Comparison of ENCODE assay signal across 26 cellular contexts in the genomic region with DNA sequence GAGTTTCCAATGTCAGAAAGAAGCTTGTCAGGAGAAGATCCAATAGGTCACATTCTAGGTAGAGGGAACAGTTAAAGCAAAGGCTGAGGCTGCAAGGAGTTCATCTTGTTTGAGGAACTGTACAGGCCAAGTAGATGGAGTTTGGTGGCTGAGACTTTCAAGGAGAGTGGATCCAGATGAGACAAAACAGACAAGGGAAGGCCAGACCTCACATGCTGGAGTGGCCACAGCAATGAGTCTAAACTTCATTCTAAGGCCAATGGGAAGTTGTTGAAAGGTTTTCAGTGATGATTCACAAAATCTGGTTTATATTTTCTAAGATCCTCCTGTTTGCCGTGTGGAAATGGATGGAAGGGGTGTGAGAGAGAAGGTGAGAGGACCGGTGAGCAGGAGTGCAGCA. TPM values are rescaled to one million over a fixed set of nuclear protein-coding genes. Genes with fewer than 3 reads are reported as not detected.
DNase-seq lines count a peak whose midpoint lies in the region; ATAC-seq, FAIRE-seq and TF ChIP-seq lines count a peak whose summit lies in the region.
"Had no signal": no experiment of that assay in that cellular context is flagged by ENCODE, and none has a peak within 500 bp of the region (broad histone marks: within the 10 kb centered on the region; RNA-seq: fewer than 3 reads in every experiment).

No MANE protein-coding gene starts in this region.

- H3K27ac ChIP-seq in K562 (ENCODE audit: extremely low read depth, low read depth, low read length): no peak overlapping the region
- H3K27ac ChIP-seq: A549; BLaER1 treated with 17β-estradiol and CSF1 and Interleukin-3, amounts not matched to agents 10 nM and 100 nM; GM23248 had no signal

- H3K4me3 Mint-ChIP-seq in activated T-cell treated with anti-CD3 and anti-CD28 coated beads, Interleukin-2, amount 50 U/mL, for 72 hours: no peak overlapping the region
- H3K4me3 Mint-ChIP-seq: CD14-positive monocyte; CD4-positive, alpha-beta T cell; CD8-positive, alpha-beta memory T cell had no signal

- FAIRE-seq in K562 (lab: Jason Lieb, UNC): no peak
- FAIRE-seq in GM12892 (lab: Jason Lieb, UNC): no peak
- FAIRE-seq: A549, D721Med, GM12891, H1 had no signal

- H3K9ac ChIP-seq in K562 (ENCODE audit: insufficient read depth in 1 of 2, low read depth in 2 of 2, low read length in 2 of 2): no peak overlapping the region
- H3K9ac ChIP-seq: BLaER1 treated with 17β-estradiol and CSF1 and Interleukin-3, amounts not matched to agents 10 nM and 100 nM; GM23248 had no signal

- CTCF ChIA-PET in K562 (lab: Yijun Ruan, JAX; ENCODE audit: low intra/inter-chr PET ratio): no interaction called here

- H3K9me1 ChIP-seq in K562 (ENCODE audit: control insufficient read depth, insufficient read depth, low read length): no peaks in the 10 kb centered on the region

- no peaks in the 10 kb centered on the region for H4K20me1 ChIP-seq in K562 (replicated peaks; ENCODE audit: control insufficient read depth, insufficient read depth, low read length)
- H4K20me1 ChIP-seq: BLaER1 treated with 17β-estradiol and CSF1 and Interleukin-3, amounts not matched to agents 10 nM and 100 nM had no signal

- POLR2A ChIA-PET in K562 (lab: Yijun Ruan, JAX): no interaction called here

- no peak for TF ChIP-seq RAD21 in K562 (CRISPR knock-in tag; conservative IDR thresholded peaks at IDR 0.05 in 1 of 2, IDR thresholded peaks at IDR 0.05 in 1 of 2)

- WGBS in K562 (ENCODE audit: insufficient coverage, low coverage, missing lambda C conversion rate): 33% methylated on average over 2 of the region's 2 CpGs

- H2AFZ ChIP-seq in K562 (ENCODE audit: low read depth, low read length): peak overlapping the region; percentile 39; the same call in 1 of the 2 replicates
- H2AFZ ChIP-seq: GM23248 had no signal

- peaks cover 0 to 2% of the 10 kb centered on the region in 2 donors for H3K9me3 Mint-ChIP-seq in activated T-cell treated with anti-CD3 and anti-CD28 coated beads, Interleukin-2, amount 50 U/mL, for 72 hours
- H3K9me3 Mint-ChIP-seq: CD4-positive, alpha-beta T cell had no signal

- no peak overlapping the region for H3K27ac Mint-ChIP-seq in activated T-cell treated with anti-CD3 and anti-CD28 coated beads, Interleukin-2, amount 50 U/mL, for 72 hours
- H3K27ac Mint-ChIP-seq: CD14-positive monocyte; CD4-positive, alpha-beta T cell had no signal

- peak; percentile 44 for DNase-seq in AG10803 (ENCODE audit: low read depth)
- DNase-seq in K562 (ENCODE audit: extremely low read depth in 1 of 4, low spot score in 3 of 4): no peak
- DNase-seq in fibroblast of peridontal ligament (ENCODE audit: extremely low read depth): peak; percentile 72
- DNase-seq in activated T-cell treated with anti-CD3 and anti-CD28 coated beads, Interleukin-2, amount 50 U/mL, for 72 hours: no peak
- no peak for DNase-seq in anterior cingulate cortex (lab: John Stamatoyannopoulos, UW)
- DNase-seq in GM12892 (ENCODE audit: insufficient read length): no peak
- DNase-seq: 8988T; ACHN; AML-193; BE2C; CD4-positive, alpha-beta T cell; CD8-positive, alpha-beta memory T cell; DMS 273 treated with DMSO at 0.1 percent for 48 hours; DMS79; EL; GDM1; GM23248; H7; HCEC 1CT had no signal

- no TSS peak for BruUV-seq in K562 (replicated peaks; lab: Mats Ljungman, UMichigan)

- in situ Hi-C loops in K562 (cut with MboI): no loop called here

- H3K4me3 ChIP-seq in AG10803 (ENCODE audit: low read length): no peak overlapping the region
- no peak overlapping the region for H3K4me3 ChIP-seq in K562
- H3K4me3 ChIP-seq: A549; BLaER1 treated with 17β-estradiol and CSF1 and Interleukin-3, amounts not matched to agents 10 nM and 100 nM; GM23248 had no signal

- intact Hi-C loops in K562 (cut with micrococcal nuclease): no loop called here

- no peak for TF ChIP-seq EP300 in K562 (IDR thresholded peaks at IDR 0.05; ENCODE audit: low read length)

- H3K4me1 ChIP-seq in K562 (replicated peaks in 1 of 2; ENCODE audit: control insufficient read depth in 2 of 2, insufficient read depth in 2 of 2, low read length in 2 of 2): no peaks in the 10 kb centered on the region; a peak in 1 of 5 replicates
- H3K4me1 ChIP-seq: A549, BE2C had no signal

- peaks cover 15% of the 10 kb centered on the region for H3K27me3 Mint-ChIP-seq in activated T-cell treated with anti-CD3 and anti-CD28 coated beads, Interleukin-2, amount 50 U/mL, for 72 hours (ENCODE audit: low read depth)
- H3K27me3 Mint-ChIP-seq: CD4-positive, alpha-beta T cell had no signal

- H3K4me1 Mint-ChIP-seq in activated T-cell treated with anti-CD3 and anti-CD28 coated beads, Interleukin-2, amount 50 U/mL, for 72 hours (ENCODE audit: low read depth): no peaks in the 10 kb centered on the region
- H3K4me1 Mint-ChIP-seq: CD14-positive monocyte; CD8-positive, alpha-beta memory T cell had no signal

- H3K36me3 ChIP-seq in K562 (ENCODE audit: control insufficient read depth, insufficient read depth, low read length): no peaks in the 10 kb centered on the region
- H3K36me3 ChIP-seq: BE2C; BLaER1 treated with 17β-estradiol and CSF1 and Interleukin-3, amounts not matched to agents 10 nM and 100 nM had no signal

- H3K36me3 Mint-ChIP-seq in activated T-cell treated with anti-CD3 and anti-CD28 coated beads, Interleukin-2, amount 50 U/mL, for 72 hours (ENCODE audit: insufficient read depth in 2 of 2): no peaks in the 10 kb centered on the region
- H3K36me3 Mint-ChIP-seq: CD14-positive monocyte; CD8-positive, alpha-beta memory T cell had no signal

- H3K79me2 ChIP-seq in K562 (ENCODE audit: control insufficient read depth, insufficient read depth, low read length): no peaks in the 10 kb centered on the region

- no peaks in the 10 kb centered on the region for H3K9me3 ChIP-seq in K562 (replicated peaks; ENCODE audit: control insufficient read depth, insufficient read depth, low read depth, low read length)
- H3K9me3 ChIP-seq: A549; BE2C; BLaER1 treated with 17β-estradiol and CSF1 and Interleukin-3, amounts not matched to agents 10 nM and 100 nM had no signal

- no peak overlapping the region for H3K4me2 ChIP-seq in K562 (ENCODE audit: insufficient read depth, low read length)
- H3K4me2 ChIP-seq: A549; BLaER1 treated with 17β-estradiol and CSF1 and Interleukin-3, amounts not matched to agents 10 nM and 100 nM had no signal

- TF ChIP-seq CTCF in AG10803 (conservative IDR thresholded peaks at IDR 0.05; ENCODE audit: low read length) (no peak), K562 (IDR thresholded peaks at IDR 0.05 in 2 of 3, conservative IDR thresholded peaks at IDR 0.05 in 1 of 3; ENCODE audit: insufficient read depth in 2 of 3, low read depth in 1 of 3, low read length in 3 of 3) (no peak)

- ATAC-seq in K562 (no peak), HG02678 (IDR thresholded peaks at IDR 0.05; ENCODE audit: unreplicated experiment) (no peak)
- ATAC-seq in activated T-cell treated with anti-CD3 and anti-CD28 coated beads, Interleukin-2, amount 50 U/mL, for 72 hours (replicated peaks in 1 of 2): no peak
- ATAC-seq: A549 had no signal

- H3K27me3 ChIP-seq in K562 (ENCODE audit: control insufficient read depth in 2 of 2, insufficient read depth in 2 of 2, low read length in 2 of 2): no peaks in the 10 kb centered on the region
- H3K27me3 ChIP-seq: BE2C; BLaER1 treated with 17β-estradiol and CSF1 and Interleukin-3, amounts not matched to agents 10 nM and 100 nM had no signal

- no peak for TF ChIP-seq POLR2A in K562 (conservative IDR thresholded peaks at IDR 0.05)
- TF ChIP-seq POLR2A in GM12892 (IDR thresholded peaks at IDR 0.05; ENCODE audit: low read depth, low read length): no peak

RNA-seq across cellular contexts. Expression of a gene that starts 40.0 kb away (rescaled TPM):
- total RNA-seq in K562 (2011; cell fraction: chromatin; rRNA removed; ENCODE audit: low replicate concordance): not detected in 2 replicates
- not detected in 2 replicates for total RNA-seq in K562 (2011; cell fraction: nucleolus; rRNA removed)
- not detected in 2 replicates for total RNA-seq in K562 (2011; cell fraction: nucleoplasm; rRNA removed)
- total RNA-seq in K562 (2014; rRNA removed) (not detected in 2 replicates), K562 (2014; rRNA removed; fragmentation: Illumina TruSeq; extraction: Trizol) (not detected in 2 replicates), K562 (2015; rRNA removed; fragmentation: Illumina TruSeq; extraction: Trizol) (not detected in 2 replicates), K562 (2021) (0.11 and 0.22 TPM in 2 replicates)
- polyA plus RNA-seq in K562 (2011; rRNA removed) (not detected in 2 replicates), K562 (2014; fragmentation: Illumina TruSeq; extraction: Trizol) (not detected in 2 replicates), K562 (2014; fragmentation: Nextera tagmentation; extraction: Ambion mirVana) (under 1 TPM in 1 of 2 experiments, not detected in 1; 0.01 TPM), K562 (2014; rRNA removed) (not detected in 2 replicates)
- polyA plus RNA-seq in K562 (2011; cell fraction: cytosol; rRNA removed): not detected in 2 replicates
- polyA plus RNA-seq in K562 (2011; cell fraction: nucleus; rRNA removed): not detected in 2 replicates
- polyA plus RNA-seq in K562 (2012): not detected in 2 replicates
- not detected in 2 replicates for polyA minus RNA-seq in K562 (2011; rRNA and poly(A)+ RNA removed)
- polyA minus RNA-seq in K562 (2011; cell fraction: cytosol; rRNA and poly(A)+ RNA removed): not detected in 2 replicates
- polyA minus RNA-seq in K562 (2011; cell fraction: nucleus; rRNA and poly(A)+ RNA removed): not detected in 2 replicates
- total RNA-seq in activated T-cell treated with anti-CD3 and anti-CD28 coated beads, Interleukin-2, amount 50 U/mL, for 72 hours: 1 to 10 TPM; 1.7 to 2.6 TPM
- polyA plus RNA-seq in GM12892 (2012; ENCODE audit: missing spikeins): 3.0 TPM
- total RNA-seq: CD4-positive, alpha-beta T cell had no signal

RNA-seq across cellular contexts. Expression of a gene that starts 43.9 kb away (rescaled TPM):
- not detected in 2 replicates for total RNA-seq in K562 (2011; cell fraction: chromatin; rRNA removed; ENCODE audit: low replicate concordance)
- not detected in 2 replicates for total RNA-seq in K562 (2011; cell fraction: nucleolus; rRNA removed)
- total RNA-seq in K562 (2011; cell fraction: nucleoplasm; rRNA removed): not detected in 2 replicates
- total RNA-seq in K562 (2014; rRNA removed) (not detected in 2 replicates), K562 (2014; rRNA removed; fragmentation: Illumina TruSeq; extraction: Trizol) (not detected in 2 replicates), K562 (2015; rRNA removed; fragmentation: Illumina TruSeq; extraction: Trizol) (not detected in 2 replicates), K562 (2021) (not detected in 2 replicates)
- polyA plus RNA-seq in K562 (2011; rRNA removed) (not detected in 2 replicates), K562 (2014; fragmentation: Illumina TruSeq; extraction: Trizol) (not detected in 2 replicates), K562 (2014; fragmentation: Nextera tagmentation; extraction: Ambion mirVana) (not detected), K562 (2014; rRNA removed) (0.05 TPM in 1 of 2 replicates, not detected in the other)
- not detected in 2 replicates for polyA plus RNA-seq in K562 (2011; cell fraction: cytosol; rRNA removed)
- polyA plus RNA-seq in K562 (2011; cell fraction: nucleus; rRNA removed): not detected in 2 replicates
- polyA plus RNA-seq in K562 (2012): not detected in 2 replicates
- polyA minus RNA-seq in K562 (2011; rRNA and poly(A)+ RNA removed): not detected in 2 replicates
- not detected in 2 replicates for polyA minus RNA-seq in K562 (2011; cell fraction: cytosol; rRNA and poly(A)+ RNA removed)
- polyA minus RNA-seq in K562 (2011; cell fraction: nucleus; rRNA and poly(A)+ RNA removed): not detected in 2 replicates
- total RNA-seq in activated T-cell treated with anti-CD3 and anti-CD28 coated beads, Interleukin-2, amount 50 U/mL, for 72 hours: not detected
- not detected for polyA plus RNA-seq in GM12892 (2012; ENCODE audit: missing spikeins)
- total RNA-seq: CD4-positive, alpha-beta T cell; CD8-positive, alpha-beta memory T cell; H1; H7 had no signal
- polyA plus RNA-seq: CD14-positive monocyte; CD8-positive, alpha-beta memory T cell had no signal

Comparison
In these comparisons a context has a peak if more than half of its experiments do, and no peak if none do; other contexts are left out.
1. DNase-seq: peak in AG10803 (single experiment) and fibroblast of peridontal ligament (single experiment); none in K562 (0 of 4), activated T-cell treated with anti-CD3 and anti-CD28 coated beads, Interleukin-2, amount 50 U/mL, for 72 hours (0 of 2), anterior cingulate cortex (0 of 58) and GM12892 (single experiment).